Comparison of ENCODE assay signal across 15 cellular contexts in genomic region chr4:153494562-153494961, GRCh38. TPM values are rescaled to one million over a fixed set of nuclear protein-coding genes. Genes with fewer than 3 reads are reported as not detected.
DNase-seq lines count a peak whose midpoint lies in the region; ATAC-seq and TF ChIP-seq lines count a peak whose summit lies in the region.
"Had no signal": no experiment of that assay in that cellular context is flagged by ENCODE, and none has a peak within 500 bp of the region (broad histone marks: within the 10 kb centered on the region; RNA-seq: fewer than 3 reads in every experiment).

No MANE protein-coding gene starts in this region.

- H3K27ac Mint-ChIP-seq in activated naive CD4-positive, alpha-beta T cell treated with anti-CD3 and anti-CD28 coated beads, Interleukin-2, amount 50 U/mL, for 24 hours: peak overlapping the region; percentile 97
- H3K27ac Mint-ChIP-seq in stimulated activated naive B cell treated with anti-CD40 and anti-IgM and Interleukin-4, amounts not matched to agents 10 μg/mL and 1 μg/mL and 100 μg/mL, for 72 hours: peak overlapping the region; percentile 88

- no peak for TF ChIP-seq CTCF in RWPE2 (IDR thresholded peaks at IDR 0.05; ENCODE audit: poor library complexity, severe bottlenecking)

- peaks cover 29% of the 10 kb centered on the region for H3K4me1 ChIP-seq in RWPE2 (ENCODE audit: insufficient read depth, poor library complexity, severe bottlenecking)

- peaks cover 7% of the 10 kb centered on the region for H3K36me3 Mint-ChIP-seq in activated naive CD4-positive, alpha-beta T cell treated with anti-CD3 and anti-CD28 coated beads, Interleukin-2, amount 50 U/mL, for 24 hours
- H3K36me3 Mint-ChIP-seq in stimulated activated naive B cell treated with anti-CD40 and anti-IgM and Interleukin-4, amounts not matched to agents 10 μg/mL and 1 μg/mL and 100 μg/mL, for 72 hours: peaks cover 27 to 44% of the 10 kb centered on the region in 2 donors

- no peaks in the 10 kb centered on the region for H3K9me3 Mint-ChIP-seq in activated naive CD4-positive, alpha-beta T cell treated with anti-CD3 and anti-CD28 coated beads, Interleukin-2, amount 50 U/mL, for 24 hours
- H3K9me3 Mint-ChIP-seq in stimulated activated naive B cell treated with anti-CD40 and anti-IgM and Interleukin-4, amounts not matched to agents 10 μg/mL and 1 μg/mL and 100 μg/mL, for 72 hours: peaks cover 2 to 5% of the 10 kb centered on the region in 2 donors

- H3K27me3 ChIP-seq in RWPE2 (ENCODE audit: insufficient read depth, poor library complexity, severe bottlenecking): no peaks in the 10 kb centered on the region
- H3K27me3 ChIP-seq: tibial nerve had no signal

- peaks cover 87% of the 10 kb centered on the region for H3K4me1 Mint-ChIP-seq in activated naive CD4-positive, alpha-beta T cell treated with anti-CD3 and anti-CD28 coated beads, Interleukin-2, amount 50 U/mL, for 24 hours
- peaks cover 63 to 90% of the 10 kb centered on the region in 2 donors for H3K4me1 Mint-ChIP-seq in stimulated activated naive B cell treated with anti-CD40 and anti-IgM and Interleukin-4, amounts not matched to agents 10 μg/mL and 1 μg/mL and 100 μg/mL, for 72 hours

- DNase-seq in activated naive CD4-positive, alpha-beta T cell (lab: John Stamatoyannopoulos, UW): no peak
- DNase-seq in RWPE2 (ENCODE audit: low spot score): no peak
- peak; percentile 40 for DNase-seq in dermis blood vessel endothelial cell
- no peak for DNase-seq in stimulated activated naive B cell treated with anti-CD40 and anti-IgM and Interleukin-4, amounts not matched to agents 10 μg/mL and 1 μg/mL and 100 μg/mL, for 72 hours
- DNase-seq in EL: no peak
- DNase-seq: DMS79 treated with DMSO at 0.1 percent for 48 hours, glutamatergic neuron, KG1, kidney glomerular epithelial cell, NCI-H1436, NCI-H446 treated with DMSO at 0.1 percent for 48 hours had no signal

- no peak overlapping the region for H3K4me3 ChIP-seq in RWPE2 (ENCODE audit: severe bottlenecking)
- H3K4me3 ChIP-seq: tibial nerve had no signal

- peak overlapping the region; percentile 85 for H3K27ac ChIP-seq in RWPE2 (ENCODE audit: poor library complexity, severe bottlenecking)
- H3K27ac ChIP-seq: tibial nerve had no signal

- H3K4me3 Mint-ChIP-seq in activated naive CD4-positive, alpha-beta T cell treated with anti-CD3 and anti-CD28 coated beads, Interleukin-2, amount 50 U/mL, for 24 hours: peak overlapping the region; percentile 49
- H3K4me3 Mint-ChIP-seq in stimulated activated naive B cell treated with anti-CD40 and anti-IgM and Interleukin-4, amounts not matched to agents 10 μg/mL and 1 μg/mL and 100 μg/mL, for 72 hours: peak overlapping the region; percentile 10 to 17

- no peaks in the 10 kb centered on the region for H3K36me3 ChIP-seq in RWPE2 (ENCODE audit: low read depth)
- H3K36me3 ChIP-seq: tibial nerve had no signal

- no peaks in the 10 kb centered on the region for H3K27me3 Mint-ChIP-seq in activated naive CD4-positive, alpha-beta T cell treated with anti-CD3 and anti-CD28 coated beads, Interleukin-2, amount 50 U/mL, for 24 hours
- H3K27me3 Mint-ChIP-seq in stimulated activated naive B cell treated with anti-CD40 and anti-IgM and Interleukin-4, amounts not matched to agents 10 μg/mL and 1 μg/mL and 100 μg/mL, for 72 hours: no peaks in the 10 kb centered on the region

- H3K9me3 ChIP-seq in RWPE2 (ENCODE audit: severe bottlenecking): no peaks in the 10 kb centered on the region
- H3K9me3 ChIP-seq: tibial nerve had no signal

- ATAC-seq in RWPE2 (ENCODE audit: low read depth) (no peak), GM21786 (IDR thresholded peaks at IDR 0.05; ENCODE audit: unreplicated experiment) (no peak), GM21381 (IDR thresholded peaks at IDR 0.05; ENCODE audit: unreplicated experiment) (no peak)
- ATAC-seq in stimulated activated naive B cell treated with anti-CD40 and anti-IgM and Interleukin-4, amounts not matched to agents 10 μg/mL and 1 μg/mL and 100 μg/mL, for 72 hours (replicated peaks): no peak

RNA-seq across cellular contexts. Expression of gene TMEM131L, which starts 28.4 kb away (rescaled TPM):
- total RNA-seq in dermis blood vessel endothelial cell: 16.2 and 25.3 TPM in 2 replicates
